1 cellular context compared by ENCODE assay signal in genomic region chr17:16269658-16270057, GRCh38.
TF ChIP-seq lines count a peak whose summit lies in the region.

No MANE protein-coding gene starts in this region.

TF ChIP-seq in SK-N-SH treated with all-trans-retinoic acid at 6 μM for 48 hours, 23 proteins besides CTCF, POLR2A, EP300 and RAD21 (continued from another document):
- TF ChIP-seq PATZ1 (CRISPR knock-in tag; IDR thresholded peaks at IDR 0.05; ENCODE audit: borderline replicate concordance): no peak
